In the genomic region with DNA sequence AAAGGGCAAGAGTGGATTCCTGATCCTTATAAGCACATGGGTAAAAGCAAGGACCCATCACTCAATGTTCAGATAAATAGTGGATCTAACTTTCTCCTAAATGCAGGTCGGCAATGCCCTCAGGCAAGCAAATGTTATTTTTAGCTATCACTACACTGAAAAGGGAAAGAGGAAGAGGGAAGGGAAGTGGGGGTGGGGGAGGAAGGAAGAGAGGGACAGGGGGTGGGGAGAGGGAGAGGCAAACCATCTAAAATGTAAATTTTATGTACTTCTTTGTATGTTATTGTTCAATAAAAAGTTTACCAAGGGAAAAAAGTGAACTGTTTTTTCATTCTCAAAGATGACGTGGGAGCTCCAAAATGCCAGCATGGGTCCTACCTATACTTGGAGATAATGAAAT, we compare ENCODE assay signal across 18 cellular contexts. TPM values are rescaled to one million over a fixed set of nuclear protein-coding genes. Genes with fewer than 3 reads are reported as not detected.
A peak's percentile ranks its signal among the peaks of the same experiment; 100 is the strongest.
DNase-seq lines count a peak whose midpoint lies in the region; ATAC-seq and TF ChIP-seq lines count a peak whose summit lies in the region.
"Had no signal": no experiment of that assay in that cellular context is flagged by ENCODE, and none has a peak within 500 bp of the region (broad histone marks: within the 10 kb centered on the region; RNA-seq: fewer than 3 reads in every experiment).

No MANE protein-coding gene starts in this region.

- H3K9me3 ChIP-seq in trophoblast cell (ENCODE audit: insufficient read depth, low read depth, low read length): no peaks in the 10 kb centered on the region
- H3K9me3 ChIP-seq in mammary epithelial cell (replicated peaks; ENCODE audit: insufficient read depth, low read length): no peaks in the 10 kb centered on the region
- no peaks in the 10 kb centered on the region for H3K9me3 ChIP-seq in GM23248 (ENCODE audit: low read depth)
- H3K9me3 ChIP-seq: prostate gland, testis had no signal

- H4K12ac ChIP-seq in trophoblast cell (ENCODE audit: low read depth, low read length): no peak overlapping the region

- no peak overlapping the region for H3K27ac ChIP-seq in trophoblast cell (ENCODE audit: low read depth, low read length)
- H3K27ac ChIP-seq in mammary epithelial cell (ENCODE audit: insufficient read depth, low read depth, low read length): no peak overlapping the region
- no peak overlapping the region for H3K27ac ChIP-seq in GM23248
- H3K27ac ChIP-seq: prostate gland, testis, WERI-Rb-1 had no signal

- no peak overlapping the region for H3K18ac ChIP-seq in trophoblast cell (ENCODE audit: low read length)

- no peak overlapping the region for H2BK120ac ChIP-seq in trophoblast cell (ENCODE audit: insufficient read depth, low read length, poor library complexity)

- peaks cover 69% of the 10 kb centered on the region for H3K4me1 Mint-ChIP-seq in activated naive CD8-positive, alpha-beta T cell treated with anti-CD3 and anti-CD28 coated beads, Interleukin-2, amount 50 U/mL, for 24 hours

- no peak overlapping the region for H4K91ac ChIP-seq in trophoblast cell (ENCODE audit: low read depth, low read length)

- H4K20me1 ChIP-seq in mammary epithelial cell (ENCODE audit: insufficient read depth, low read length): no peaks in the 10 kb centered on the region
- H4K20me1 ChIP-seq in GM23248 (ENCODE audit: insufficient read depth): peaks cover 48% of the 10 kb centered on the region

- DNase-seq in SKM-1 (lab: John Stamatoyannopoulos, UW; ENCODE audit: unreplicated experiment): peak; percentile 19
- DNase-seq in SKM-1 treated with dmso at 0.1 percent for 144 hours (lab: John Stamatoyannopoulos, UW; ENCODE audit: unreplicated experiment): no peak
- DNase-seq in MV-4-11 (lab: John Stamatoyannopoulos, UW): peak; percentile 19
- no peak for DNase-seq in activated naive CD8-positive, alpha-beta T cell treated with anti-CD3 and anti-CD28 coated beads, Interleukin-2, amount 50 U/mL, for 24 hours
- no peak for DNase-seq in trophoblast cell
- DNase-seq in mammary epithelial cell: no peak
- no peak for DNase-seq in GM23248
- DNase-seq: activated CD4-positive, alpha-beta memory T cell treated with anti-CD3 and anti-CD28 coated beads for 36 hours; activated naive CD4-positive, alpha-beta T cell treated with anti-CD3 and anti-CD28 coated beads, Interleukin-2, amount 50 U/mL, for 16 hours; DMS53; NCI-H1694; SHP77; testis; WERI-Rb-1 had no signal

- peaks cover 2% of the 10 kb centered on the region for H3K36me3 Mint-ChIP-seq in activated naive CD8-positive, alpha-beta T cell treated with anti-CD3 and anti-CD28 coated beads, Interleukin-2, amount 50 U/mL, for 24 hours (ENCODE audit: low read depth)

- H2AFZ ChIP-seq in trophoblast cell (ENCODE audit: insufficient read depth, low read length, poor library complexity): no peak overlapping the region
- H2AFZ ChIP-seq in mammary epithelial cell (ENCODE audit: low read depth, low read length): no peak overlapping the region
- no peak overlapping the region for H2AFZ ChIP-seq in GM23248

- no peaks in the 10 kb centered on the region for H3K9me3 Mint-ChIP-seq in activated naive CD8-positive, alpha-beta T cell treated with anti-CD3 and anti-CD28 coated beads, Interleukin-2, amount 50 U/mL, for 24 hours

- H3K27me3 ChIP-seq in trophoblast cell (ENCODE audit: insufficient read depth, low read length): no peaks in the 10 kb centered on the region
- no peaks in the 10 kb centered on the region for H3K27me3 ChIP-seq in mammary epithelial cell (ENCODE audit: insufficient read depth, low read length)
- no peaks in the 10 kb centered on the region for H3K27me3 ChIP-seq in GM23248 (replicated peaks; ENCODE audit: insufficient read depth)
- H3K27me3 ChIP-seq: testis had no signal

- CTCF ChIA-PET in mammary epithelial cell (lab: Charles Lee; ENCODE audit: low non-redundant PET): no interaction called here

- peak overlapping the region; percentile 57 for H3K27ac Mint-ChIP-seq in activated naive CD8-positive, alpha-beta T cell treated with anti-CD3 and anti-CD28 coated beads, Interleukin-2, amount 50 U/mL, for 24 hours
- H3K27ac Mint-ChIP-seq: activated CD4-positive, alpha-beta memory T cell treated with anti-CD3 and anti-CD28 coated beads for 36 hours; brain; T-helper 1 cell treated with Interleukin-12 subunit alpha and Interleukin-12 subunit beta and Interleukin-4 antibody, amounts not matched to agents 30 μg/mL and 1 μg/mL, for 36 hours had no signal

- peak overlapping the region; percentile 79 for H3K4ac ChIP-seq in trophoblast cell (ENCODE audit: low read depth, low read length)

- no peak overlapping the region for H2BK5ac ChIP-seq in trophoblast cell (ENCODE audit: low read depth, low read length, poor library complexity)

- in situ Hi-C loops in mammary epithelial cell (cut with MboI; ENCODE audit: low sequenced_read_pairs in 2 of 2) (loop anchor here in 1 of 2 donors (25.0 kb wide), 1 partner anchor 112 kb away; no protein-coding TSS in a partner anchor), GM23248 (cut with MboI) (no loop called here)

- peaks cover 3% of the 10 kb centered on the region in 2 experiments for H3K4me1 ChIP-seq in trophoblast cell (ENCODE audit: control insufficient read depth in 1 of 2, insufficient read depth in 2 of 2, low read length in 2 of 2)
- peaks cover 3% of the 10 kb centered on the region for H3K4me1 ChIP-seq in mammary epithelial cell (ENCODE audit: insufficient read depth, low read length)
- peaks cover 9% of the 10 kb centered on the region for H3K4me1 ChIP-seq in GM23248 (ENCODE audit: insufficient read depth)

- no peaks in the 10 kb centered on the region for H3K9me2 ChIP-seq in GM23248 (ENCODE audit: insufficient read depth)

- no peak for TF ChIP-seq CTCF in mammary epithelial cell (conservative IDR thresholded peaks at IDR 0.05 in 1 of 2, IDR thresholded peaks at IDR 0.05 in 1 of 2; ENCODE audit: extremely low read depth in 1 of 2, insufficient read depth in 1 of 2, low read depth in 1 of 2, low read length in 2 of 2)

- no peak overlapping the region for H3K23ac ChIP-seq in trophoblast cell (ENCODE audit: low read length)

- dilution Hi-C loops in mammary epithelial cell (cut with HindIII; ENCODE audit: low sequenced_read_pairs): no loop called here

- H3K79me2 ChIP-seq in trophoblast cell (ENCODE audit: control insufficient read depth, insufficient read depth, low read length, poor library complexity) (peaks cover 6% of the 10 kb centered on the region), mammary epithelial cell (ENCODE audit: insufficient read depth, low read length) (peaks cover 84% of the 10 kb centered on the region), GM23248 (ENCODE audit: insufficient read depth) (peaks cover 100% of the 10 kb centered on the region)

- H3K4me2 ChIP-seq in trophoblast cell (ENCODE audit: low read length) (no peak overlapping the region), mammary epithelial cell (ENCODE audit: insufficient read depth, low read depth, low read length) (no peak overlapping the region), GM23248 (ENCODE audit: unreplicated experiment) (no peak overlapping the region)

- H3K79me1 ChIP-seq in trophoblast cell (ENCODE audit: low read length): no peaks in the 10 kb centered on the region

- no peak overlapping the region for H3K9ac ChIP-seq in trophoblast cell (ENCODE audit: low read length)
- H3K9ac ChIP-seq in mammary epithelial cell (ENCODE audit: insufficient read depth, low read length): no peak overlapping the region
- H3K9ac ChIP-seq in GM23248: no peak overlapping the region

- intact Hi-C loops in mammary epithelial cell (cut with micrococcal nuclease): loop anchor here (5.0 kb wide), 1 partner anchor 43 kb away; the partner anchor contains the start of gene CHD6

- no TSS peak for BruUV-seq in mammary epithelial cell (replicated peaks; lab: Mats Ljungman, UMichigan)

- no CpG with 5 or more reads among the region's 2 CpGs for WGBS in trophoblast cell (ENCODE audit: extremely low coverage, insufficient coverage, insufficient read length)
- 55% methylated on average over 2 of the region's 2 CpGs for WGBS in mammary epithelial cell (ENCODE audit: low coverage, missing lambda C conversion rate)
- 97 to 100% methylated on average over 2 of the region's 2 CpGs for WGBS in GM23248 (ENCODE audit: low coverage in 1 of 2, low lambda C conversion rate in 2 of 2, missing lambda C conversion rate in 2 of 2), 2 experiments

- H3K27me3 Mint-ChIP-seq in activated naive CD8-positive, alpha-beta T cell treated with anti-CD3 and anti-CD28 coated beads, Interleukin-2, amount 50 U/mL, for 24 hours: no peaks in the 10 kb centered on the region
- H3K27me3 Mint-ChIP-seq: activated CD4-positive, alpha-beta memory T cell treated with anti-CD3 and anti-CD28 coated beads for 36 hours; brain had no signal

- H3K4me3 ChIP-seq in trophoblast cell (ENCODE audit: low read depth, low read length) (no peak overlapping the region), mammary epithelial cell (replicated peaks in 1 of 3; ENCODE audit: insufficient read depth in 1 of 3, low read depth in 2 of 3, low read length in 3 of 3) (no peak overlapping the region), GM23248 (no peak overlapping the region)
- H3K4me3 ChIP-seq: prostate gland, testis had no signal

- no peak overlapping the region for H4K8ac ChIP-seq in trophoblast cell (ENCODE audit: low read depth, low read length)

- H3K4me3 Mint-ChIP-seq in activated naive CD8-positive, alpha-beta T cell treated with anti-CD3 and anti-CD28 coated beads, Interleukin-2, amount 50 U/mL, for 24 hours: no peak overlapping the region
- H3K4me3 Mint-ChIP-seq: activated CD4-positive, alpha-beta memory T cell treated with anti-CD3 and anti-CD28 coated beads for 36 hours; brain; T-helper 1 cell treated with Interleukin-12 subunit alpha and Interleukin-12 subunit beta and Interleukin-4 antibody, amounts not matched to agents 30 μg/mL and 1 μg/mL, for 36 hours had no signal

- H2BK12ac ChIP-seq in trophoblast cell (ENCODE audit: low read length): no peak overlapping the region

- H3F3A ChIP-seq in GM23248 (ENCODE audit: insufficient read depth): no peaks in the 10 kb centered on the region

- H3K14ac ChIP-seq in trophoblast cell (ENCODE audit: low read length): no peak overlapping the region

- H2AK5ac ChIP-seq in trophoblast cell (ENCODE audit: low read length): no peak overlapping the region

- H3K36me3 ChIP-seq in trophoblast cell (ENCODE audit: control insufficient read depth in 1 of 2, insufficient read depth in 2 of 2, low read length in 2 of 2): no peaks in the 10 kb centered on the region
- H3K36me3 ChIP-seq in mammary epithelial cell (ENCODE audit: insufficient read depth, low read length): no peaks in the 10 kb centered on the region
- no peaks in the 10 kb centered on the region for H3K36me3 ChIP-seq in GM23248 (ENCODE audit: low read depth)
- H3K36me3 ChIP-seq: prostate gland, WERI-Rb-1 had no signal

- ATAC-seq in activated naive CD8-positive, alpha-beta T cell treated with anti-CD3 and anti-CD28 coated beads, Interleukin-2, amount 50 U/mL, for 24 hours: no peak
- no peak for ATAC-seq in HG02938 (IDR thresholded peaks at IDR 0.05; ENCODE audit: unreplicated experiment)

RNA-seq across cellular contexts. Expression of gene CHD6, which starts 44.2 kb away (rescaled TPM):
- polyA plus RNA-seq in trophoblast cell (2013): 19.7 and 21.6 TPM in 2 replicates
- 10 to 100 TPM; 27.0 to 28.2 TPM for total RNA-seq in mammary epithelial cell
- polyA plus RNA-seq in mammary epithelial cell: 6.0 TPM
- 32.2 TPM for polyA minus RNA-seq in mammary epithelial cell
- total RNA-seq in GM23248 (2014; rRNA removed; shearing (Covaris generic)): 12.6 and 12.9 TPM in 2 replicates
- 24.0 and 24.9 TPM in 2 replicates for polyA plus RNA-seq in GM23248 (2016; fragmentation: Nextera tagmentation; extraction: Ambion mirVana)

Comparison
In these comparisons a context has a peak if more than half of its experiments do, and no peak if none do; other contexts are left out.
1. DNase-seq: peak in SKM-1 (single experiment) and MV-4-11 (single experiment); none in SKM-1 treated with dmso at 0.1 percent for 144 hours (single experiment), activated naive CD8-positive, alpha-beta T cell treated with anti-CD3 and anti-CD28 coated beads, Interleukin-2, amount 50 U/mL, for 24 hours (single experiment), trophoblast cell (0 of 2), mammary epithelial cell (single experiment) and GM23248 (single experiment).